ENCODE assay signal across 15 cellular contexts in the genomic region with DNA sequence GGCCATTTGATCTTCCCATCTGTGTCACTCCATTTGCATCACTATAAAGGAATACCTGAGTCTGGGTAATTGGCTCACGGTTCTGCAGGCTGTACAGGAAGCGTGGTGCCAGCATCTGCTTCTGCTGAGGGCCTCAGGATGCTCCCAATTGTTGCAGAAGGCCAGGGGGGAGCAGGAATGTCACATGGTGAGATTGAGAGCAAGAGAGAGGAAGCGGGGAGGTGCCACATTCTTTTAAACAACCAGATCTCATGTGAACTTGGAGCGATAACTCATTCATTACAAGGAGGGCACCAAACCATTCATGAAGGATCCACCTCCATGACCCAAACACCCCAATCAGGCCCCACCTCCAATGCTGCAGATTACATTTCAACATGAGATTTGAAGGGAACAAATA. TPM values are rescaled to one million over a fixed set of nuclear protein-coding genes. Genes with fewer than 3 reads are reported as not detected.
DNase-seq lines count a peak whose midpoint lies in the region; ATAC-seq and TF ChIP-seq lines count a peak whose summit lies in the region.
"Had no signal": no experiment of that assay in that cellular context is flagged by ENCODE, and none has a peak within 500 bp of the region (broad histone marks: within the 10 kb centered on the region; RNA-seq: fewer than 3 reads in every experiment).

No MANE protein-coding gene starts in this region.

- intact Hi-C loops in Caco-2 (cut with micrococcal nuclease; ENCODE audit: unreplicated experiment), result no loop called here

- H3K9me3 Mint-ChIP-seq in GM23338, result no peaks in the 10 kb centered on the region
- H3K9me3 Mint-ChIP-seq in activated CD8-positive, alpha-beta memory T cell treated with anti-CD3 and anti-CD28 coated beads, Interleukin-2, amount 10 ng/mL, durations not matched to agents 7 days and 5 days (ENCODE audit: low read depth), result no peaks in the 10 kb centered on the region
- no peaks in the 10 kb centered on the region for H3K9me3 Mint-ChIP-seq in Caco-2 (ENCODE audit: unreplicated experiment)
- H3K9me3 Mint-ChIP-seq: CD4-positive, alpha-beta memory T cell had no signal

- no peak overlapping the region for H3K18ac ChIP-seq in mesendoderm (ENCODE audit: low read length)

- peak overlapping the region; percentile 90 for H2AFZ ChIP-seq in GM23338
- H2AFZ ChIP-seq: GM23248 had no signal

- H3K36me3 Mint-ChIP-seq in GM23338 (ENCODE audit: low read depth), result no peaks in the 10 kb centered on the region; the same call in 2 of the 3 replicates
- no peaks in the 10 kb centered on the region for H3K36me3 Mint-ChIP-seq in T-helper 17 cell (ENCODE audit: low read depth)
- H3K36me3 Mint-ChIP-seq in activated CD8-positive, alpha-beta memory T cell treated with anti-CD3 and anti-CD28 coated beads, Interleukin-2, amount 10 ng/mL, durations not matched to agents 7 days and 5 days, result peaks cover 1% of the 10 kb centered on the region
- H3K36me3 Mint-ChIP-seq in Caco-2 (ENCODE audit: insufficient read depth, unreplicated experiment), result no peaks in the 10 kb centered on the region
- H3K36me3 Mint-ChIP-seq: CD4-positive, alpha-beta memory T cell had no signal

- H3K79me2 ChIP-seq in GM23338 (replicated peaks; ENCODE audit: insufficient read depth), result no peaks in the 10 kb centered on the region
- no peaks in the 10 kb centered on the region for H3K79me2 ChIP-seq in mesendoderm (ENCODE audit: control insufficient read depth, insufficient read depth, low read length)

- no peak for ATAC-seq in GM23338
- ATAC-seq in T-helper 17 cell, result no peak
- no peak for ATAC-seq in activated CD8-positive, alpha-beta memory T cell treated with anti-CD3 and anti-CD28 coated beads, Interleukin-2, amount 10 ng/mL, durations not matched to agents 7 days and 5 days
- ATAC-seq in HG03520 (IDR thresholded peaks at IDR 0.05; ENCODE audit: unreplicated experiment), result no peak
- ATAC-seq: GM12878 had no signal

- POLR2A ChIA-PET in Caco-2 (lab: Charles Lee), result no interaction called here

- peak overlapping the region; percentile 38; the same call in 1 of the 2 replicates for H3K4me2 ChIP-seq in GM23338
- no peak overlapping the region for H3K4me2 ChIP-seq in mesendoderm (ENCODE audit: low read length)

- BruUV-seq in Caco-2 (replicated peaks; lab: Mats Ljungman, UMichigan), result no TSS peak

- H3K79me1 ChIP-seq in mesendoderm (ENCODE audit: low read length), result no peaks in the 10 kb centered on the region

- H3K4me3 ChIP-seq in GM23338 (no peak overlapping the region), mesendoderm (ENCODE audit: low read length) (no peak overlapping the region), Caco-2 (ENCODE audit: low read depth, low read length) (no peak overlapping the region)
- H3K4me3 ChIP-seq: GM12878, GM23248 had no signal

- no peak overlapping the region for H4K5ac ChIP-seq in mesendoderm (ENCODE audit: low read length)

- no peak overlapping the region; the same call in 2 of the 3 replicates for H3K4me3 Mint-ChIP-seq in GM23338
- H3K4me3 Mint-ChIP-seq in T-helper 17 cell, result no peak overlapping the region
- H3K4me3 Mint-ChIP-seq in activated CD8-positive, alpha-beta memory T cell treated with anti-CD3 and anti-CD28 coated beads, Interleukin-2, amount 10 ng/mL, durations not matched to agents 7 days and 5 days, result no peak overlapping the region
- no peak overlapping the region for H3K4me3 Mint-ChIP-seq in Caco-2 (ENCODE audit: unreplicated experiment)
- H3K4me3 Mint-ChIP-seq: CD4-positive, alpha-beta memory T cell had no signal

- H3F3A ChIP-seq in GM23338 (replicated peaks; ENCODE audit: low read depth), result no peaks in the 10 kb centered on the region

- CTCF ChIA-PET in activated CD8-positive, alpha-beta memory T cell treated with anti-CD3 and anti-CD28 coated beads, Interleukin-2, amount 10 ng/mL, durations not matched to agents 7 days and 5 days (lab: Charles Lee), result no interaction called here
- CTCF ChIA-PET in Caco-2 (lab: Charles Lee), result no interaction called here

- no peak overlapping the region for H4K8ac ChIP-seq in mesendoderm (ENCODE audit: low read depth, low read length)

- no peak overlapping the region for H2BK120ac ChIP-seq in mesendoderm (ENCODE audit: low read depth, low read length)

- no peak overlapping the region for H2BK15ac ChIP-seq in mesendoderm (replicated peaks; ENCODE audit: low read depth)

- no peaks in the 10 kb centered on the region for H3K27me3 Mint-ChIP-seq in GM23338 (ENCODE audit: insufficient read depth, low read depth, poor library complexity)
- H3K27me3 Mint-ChIP-seq in T-helper 17 cell, result no peaks in the 10 kb centered on the region
- H3K27me3 Mint-ChIP-seq in activated CD8-positive, alpha-beta memory T cell treated with anti-CD3 and anti-CD28 coated beads, Interleukin-2, amount 10 ng/mL, durations not matched to agents 7 days and 5 days, result no peaks in the 10 kb centered on the region
- no peaks in the 10 kb centered on the region for H3K27me3 Mint-ChIP-seq in Caco-2 (ENCODE audit: insufficient read depth, unreplicated experiment)
- H3K27me3 Mint-ChIP-seq: CD4-positive, alpha-beta memory T cell had no signal

- H2BK5ac ChIP-seq in mesendoderm (ENCODE audit: low read length), result no peak overlapping the region

- TF ChIP-seq CTCF in GM23338 (conservative IDR thresholded peaks at IDR 0.05; ENCODE audit: low read depth in 2 of 2), result no peak
- no peak for TF ChIP-seq CTCF in Caco-2 (IDR thresholded peaks at IDR 0.05; ENCODE audit: insufficient read depth in 1 of 2, low read depth in 1 of 2, low read length in 1 of 2, severe bottlenecking in 1 of 2, unreplicated experiment in 1 of 2)

- H3K9ac ChIP-seq in mesendoderm (ENCODE audit: low read length), result no peak overlapping the region
- H3K9ac ChIP-seq: GM23248 had no signal

- H3K23ac ChIP-seq in mesendoderm (ENCODE audit: low read length), result no peak overlapping the region

- no peak overlapping the region for H3K27ac ChIP-seq in GM23338 (ENCODE audit: low read depth)
- H3K27ac ChIP-seq in mesendoderm (ENCODE audit: low read depth, low read length), result no peak overlapping the region
- H3K27ac ChIP-seq: GM23248 had no signal

- no peak overlapping the region for H2AK5ac ChIP-seq in mesendoderm (ENCODE audit: low read length)

- no peak overlapping the region for H3K56ac ChIP-seq in mesendoderm (ENCODE audit: low read length)

- H3K27me3 ChIP-seq in GM23338 (ENCODE audit: insufficient read depth), result no peaks in the 10 kb centered on the region
- no peaks in the 10 kb centered on the region for H3K27me3 ChIP-seq in mesendoderm (ENCODE audit: insufficient read depth, low read length, poor library complexity)
- no peaks in the 10 kb centered on the region for H3K27me3 ChIP-seq in Caco-2 (replicated peaks; ENCODE audit: control insufficient read depth, insufficient read depth, low read length)

- no CpG with 5 or more reads among the region's 4 CpGs for WGBS in mesendoderm (ENCODE audit: extremely low coverage, insufficient coverage, low lambda C conversion rate)

- H3K9me3 ChIP-seq in T-helper 17 cell (ENCODE audit: control insufficient read depth, low read length, poor library complexity, severe bottlenecking) (no peaks in the 10 kb centered on the region), Caco-2 (no peaks in the 10 kb centered on the region)

- H4K20me1 ChIP-seq in GM23338 (replicated peaks; ENCODE audit: insufficient read depth), result no peaks in the 10 kb centered on the region

- H3K4me1 Mint-ChIP-seq in GM23338 (peaks cover 31% of the 10 kb centered on the region), T-helper 17 cell (peaks cover 8% of the 10 kb centered on the region), Caco-2 (ENCODE audit: low read depth, unreplicated experiment) (peaks cover 17% of the 10 kb centered on the region)
- H3K4me1 Mint-ChIP-seq in activated CD8-positive, alpha-beta memory T cell treated with anti-CD3 and anti-CD28 coated beads, Interleukin-2, amount 10 ng/mL, durations not matched to agents 7 days and 5 days, result peaks cover 13% of the 10 kb centered on the region

- H3K4me1 ChIP-seq in GM23338 (ENCODE audit: insufficient read depth) (peaks cover 8% of the 10 kb centered on the region), mesendoderm (ENCODE audit: control insufficient read depth, low read depth, low read length) (peaks cover 2% of the 10 kb centered on the region), Caco-2 (peaks cover 10% of the 10 kb centered on the region)

- H3K9me2 ChIP-seq in GM23338 (ENCODE audit: insufficient read depth), result 0 out of 2 replicates have a peak, but pooled peaks cover 3% of the 10 kb centered on the region

- no peak overlapping the region for H3K4ac ChIP-seq in mesendoderm (ENCODE audit: low read depth, low read length)

- H3K27ac Mint-ChIP-seq in GM23338, result no peak overlapping the region
- peak overlapping the region; percentile 11 for H3K27ac Mint-ChIP-seq in T-helper 17 cell
- no peak overlapping the region for H3K27ac Mint-ChIP-seq in activated CD8-positive, alpha-beta memory T cell treated with anti-CD3 and anti-CD28 coated beads, Interleukin-2, amount 10 ng/mL, durations not matched to agents 7 days and 5 days
- no peak overlapping the region for H3K27ac Mint-ChIP-seq in Caco-2 (ENCODE audit: unreplicated experiment)

- H3K36me3 ChIP-seq in GM23338 (ENCODE audit: insufficient read depth) (no peaks in the 10 kb centered on the region), mesendoderm (ENCODE audit: control insufficient read depth, insufficient read depth, low read length) (no peaks in the 10 kb centered on the region), Caco-2 (ENCODE audit: control insufficient read depth, insufficient read depth, low read length) (no peaks in the 10 kb centered on the region)

- DNase-seq in GM23338 (ENCODE audit: low spot score), result no peak
- DNase-seq in T-helper 17 cell, result no peak
- DNase-seq in mesendoderm, result peak; percentile 65
- no peak for DNase-seq in activated CD8-positive, alpha-beta memory T cell treated with anti-CD3 and anti-CD28 coated beads, Interleukin-2, amount 10 ng/mL, durations not matched to agents 7 days and 5 days
- DNase-seq in Caco-2, result no peak
- DNase-seq: C1 segment of cervical spinal cord; CD4-positive, alpha-beta memory T cell; COR-L47; DMS153; DND-41; GDM1; GM23248; HCEC 1CT had no signal

RNA-seq across cellular contexts. Expression of a gene that starts 13.1 kb away (rescaled TPM):
- total RNA-seq in GM23338 (2014; rRNA removed; shearing (Covaris generic)), result 79.5 and 89.8 TPM in 2 replicates
- 131 and 156 TPM in 2 replicates for polyA plus RNA-seq in GM23338 (2016; fragmentation: Nextera tagmentation; extraction: Ambion mirVana)
- total RNA-seq in T-helper 17 cell (100 to 1,000 TPM; 145 to 166 TPM), Caco-2 (2022) (262 and 284 TPM in 2 replicates)
- polyA plus RNA-seq in mesendoderm (2013, experiment 1 of 2), result 203 TPM
- polyA plus RNA-seq in mesendoderm (2013, experiment 2 of 2), result 209 TPM
- 100 to 1,000 TPM; 184 to 238 TPM for total RNA-seq in activated CD8-positive, alpha-beta memory T cell treated with anti-CD3 and anti-CD28 coated beads, Interleukin-2, amount 10 ng/mL, durations not matched to agents 7 days and 5 days
